In the genomic region with DNA sequence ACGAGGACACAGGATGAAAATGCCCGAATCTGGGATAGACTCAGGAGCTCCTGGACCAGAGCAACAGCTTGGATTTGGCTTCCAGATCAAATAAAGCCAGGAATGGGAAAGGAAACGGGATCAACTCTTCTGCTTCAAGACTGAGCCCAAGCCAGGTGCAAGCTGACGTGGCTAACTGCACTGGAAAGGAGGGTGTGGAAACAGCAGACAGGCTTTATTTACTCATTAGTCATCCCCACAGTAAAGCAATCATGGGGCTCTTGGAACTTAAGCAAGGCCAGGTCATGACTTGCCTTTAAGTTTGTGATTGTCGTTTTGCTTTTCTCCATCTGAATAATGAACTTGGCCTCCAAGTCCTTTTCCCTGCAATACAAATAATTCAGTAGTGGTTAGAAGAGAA, we compare ENCODE assay signal across 9 cellular contexts. TPM values are rescaled to one million over a fixed set of nuclear protein-coding genes. Genes with fewer than 3 reads are reported as not detected.
DNase-seq lines count a peak whose midpoint lies in the region; ATAC-seq and TF ChIP-seq lines count a peak whose summit lies in the region.
"Had no signal": no experiment of that assay in that cellular context is flagged by ENCODE, and none has a peak within 500 bp of the region (broad histone marks: within the 10 kb centered on the region; RNA-seq: fewer than 3 reads in every experiment).

No MANE protein-coding gene starts in this region.

- no peak overlapping the region for H3K4me3 Mint-ChIP-seq in progenitor cell of endocrine pancreas (ENCODE audit: low read depth)
- H3K4me3 Mint-ChIP-seq: activated naive CD4-positive, alpha-beta T cell treated with anti-CD3 and anti-CD28 coated beads, Interleukin-2, amount 50 U/mL, for 24 hours had no signal

- H3K36me3 Mint-ChIP-seq in progenitor cell of endocrine pancreas (ENCODE audit: insufficient read depth) = peaks cover 16% of the 10 kb centered on the region

- no peaks in the 10 kb centered on the region for H3K9me3 ChIP-seq in endocrine pancreas (ENCODE audit: control insufficient read depth, low read length)
- no peaks in the 10 kb centered on the region for H3K9me3 ChIP-seq in ascending aorta

- intact Hi-C loops in ascending aorta (cut with DNase I) = no loop called here

- DNase-seq in ELF-1 (ENCODE audit: low read depth, low spot score) (peak; percentile 71), NCI-H446 treated with DMSO at 0.1 percent for 48 hours (lab: John Stamatoyannopoulos, UW) (peak; percentile 78), progenitor cell of endocrine pancreas (ENCODE audit: low spot score, unreplicated experiment) (no peak), activated gamma-delta T cell treated with Interleukin-2 at 50 U/mL for 16 hours (no peak), ascending aorta (ENCODE audit: low spot score in 2 of 2) (no peak), cortex of kidney (lab: John Stamatoyannopoulos, UW) (no peak)

- H3K27me3 Mint-ChIP-seq in progenitor cell of endocrine pancreas = no peaks in the 10 kb centered on the region
- H3K27me3 Mint-ChIP-seq: activated naive CD4-positive, alpha-beta T cell treated with anti-CD3 and anti-CD28 coated beads, Interleukin-2, amount 50 U/mL, for 24 hours had no signal

- H3K27ac ChIP-seq in ascending aorta = no peak overlapping the region

- no peaks in the 10 kb centered on the region for H3K9me3 Mint-ChIP-seq in progenitor cell of endocrine pancreas (ENCODE audit: low read depth)
- H3K9me3 Mint-ChIP-seq: activated naive CD4-positive, alpha-beta T cell treated with anti-CD3 and anti-CD28 coated beads, Interleukin-2, amount 50 U/mL, for 24 hours had no signal

- ATAC-seq in HG02763 (IDR thresholded peaks at IDR 0.05; ENCODE audit: unreplicated experiment) = no peak

- no peak overlapping the region for H3K9ac ChIP-seq in endocrine pancreas (ENCODE audit: control insufficient read depth, insufficient read depth, low read length)

- H3K4me1 Mint-ChIP-seq in progenitor cell of endocrine pancreas (ENCODE audit: low read depth) = peaks cover 11% of the 10 kb centered on the region
- H3K4me1 Mint-ChIP-seq: activated naive CD4-positive, alpha-beta T cell treated with anti-CD3 and anti-CD28 coated beads, Interleukin-2, amount 50 U/mL, for 24 hours had no signal

- peak overlapping the region; percentile 64 for H3K27ac Mint-ChIP-seq in progenitor cell of endocrine pancreas
- H3K27ac Mint-ChIP-seq: activated naive CD4-positive, alpha-beta T cell treated with anti-CD3 and anti-CD28 coated beads, Interleukin-2, amount 50 U/mL, for 24 hours had no signal

- TF ChIP-seq CTCF in progenitor cell of endocrine pancreas (IDR thresholded peaks at IDR 0.05; ENCODE audit: unreplicated experiment) (no peak), ascending aorta (IDR thresholded peaks at IDR 0.05) (no peak)

- H3K27me3 ChIP-seq in endocrine pancreas (ENCODE audit: control insufficient read depth, insufficient read depth, low read length) = no peaks in the 10 kb centered on the region
- H3K27me3 ChIP-seq in ascending aorta = no peaks in the 10 kb centered on the region

- H3K4me3 ChIP-seq in endocrine pancreas (ENCODE audit: control insufficient read depth, insufficient read depth, low read length) = peak overlapping the region; percentile 40
- no peak overlapping the region for H3K4me3 ChIP-seq in ascending aorta

- no peaks in the 10 kb centered on the region for H3K36me3 ChIP-seq in endocrine pancreas (ENCODE audit: control insufficient read depth, insufficient read depth, low read length)
- peaks cover 11 to 13% of the 10 kb centered on the region in 2 donors for H3K36me3 ChIP-seq in ascending aorta

- peaks cover 6% of the 10 kb centered on the region for H3K4me1 ChIP-seq in endocrine pancreas (ENCODE audit: control insufficient read depth, insufficient read depth, low read length)
- H3K4me1 ChIP-seq in ascending aorta = no peaks in the 10 kb centered on the region

RNA-seq across cellular contexts. Expression of gene KIF16B, which starts 45.2 kb away (rescaled TPM):
- total RNA-seq in progenitor cell of endocrine pancreas (10.8 and 13.0 TPM in 2 replicates), ascending aorta (6.3 TPM)

Comparison
In these comparisons a context has a peak if more than half of its experiments do, and no peak if none do; other contexts are left out.
1. DNase-seq: peak in ELF-1 (single experiment) and NCI-H446 treated with DMSO at 0.1 percent for 48 hours (single experiment); none in progenitor cell of endocrine pancreas (single experiment), activated gamma-delta T cell treated with Interleukin-2 at 50 U/mL for 16 hours (single experiment), ascending aorta (0 of 2) and cortex of kidney (single experiment).